Comparison of ENCODE assay signal across 22 cellular contexts in genomic region chr10:111934926-111935325, GRCh38.
"Had no signal": no experiment of that assay in that cellular context is flagged by ENCODE, and none has a peak within 500 bp of the region (broad histone marks: within the 10 kb centered on the region; RNA-seq: fewer than 3 reads in every experiment).

No MANE protein-coding gene starts in this region.

- H3K4me1 ChIP-seq: SJSA1 had no signal

- H3K9me3 ChIP-seq: MG63, SJSA1, SK-N-SH had no signal

- H3K27me3 ChIP-seq: MG63, SJSA1 had no signal

- ATAC-seq: HepG2 had no signal

- H3K4me3 ChIP-seq: MG63, SJSA1 had no signal

- DNase-seq: IMR-90, Karpas-422, KG1, MG63, NCI-H1092, NCI-H1105 treated with DMSO at 0.1 percent for 48 hours, NCI-H1417 treated with DMSO at 0.1 percent for 48 hours, NCI-H146, NCI-H1694 treated with DMSO at 0.1 percent for 48 hours, NCI-H1930, NCI-H2081, NCI-H2171, NCI-H226, NCI-H446, NCI-H510A, NCI-H524 treated with DMSO at 0.1 percent for 48 hours, Right ventricle myocardium superior, RPMI8226, SIG-M5, SK-N-SH had no signal

- H3K36me3 ChIP-seq: MG63, SJSA1 had no signal

- H3K27ac ChIP-seq: SJSA1 had no signal
